Comparison of ENCODE assay signal across 40 cellular contexts in genomic region chr15:49808341-49808740, GRCh38.
"Had no signal": no experiment of that assay in that cellular context is flagged by ENCODE, and none has a peak within 500 bp of the region (broad histone marks: within the 10 kb centered on the region; RNA-seq: fewer than 3 reads in every experiment).

No MANE protein-coding gene starts in this region.

- H3K9me3 Mint-ChIP-seq: T-helper 1 cell treated with Interleukin-12 subunit alpha and Interleukin-12 subunit beta and Interleukin-4 antibody, amounts not matched to agents 30 μg/mL and 1 μg/mL, for 36 hours had no signal

- H3K36me3 Mint-ChIP-seq: activated CD4-positive, alpha-beta memory T cell treated with anti-CD3 and anti-CD28 coated beads for 36 hours; activated naive CD8-positive, alpha-beta T cell treated with anti-CD3 and anti-CD28 coated beads for 36 hours had no signal

- DNase-seq: activated CD4-positive, alpha-beta memory T cell treated with anti-CD3 and anti-CD28 coated beads for 36 hours; activated CD4-positive, alpha-beta T cell treated with anti-CD3 and anti-CD28 coated beads for 1 hour; activated CD4-positive, alpha-beta T cell treated with anti-CD3 and anti-CD28 coated beads for 36 hours; activated CD4-positive, alpha-beta T cell treated with anti-CD3 and anti-CD28 coated beads, Interleukin-2, amount 10 ng/mL, durations not matched to agents 24 days and 14 days; activated CD4-positive, alpha-beta T cell treated with anti-CD3 and anti-CD28 coated beads, Interleukin-2, amount 50 U/mL, for 1 hour; activated CD4-positive, alpha-beta T cell treated with anti-CD3 and anti-CD28 coated beads, Interleukin-2, amount 50 U/mL, for 4 hours; activated CD4-positive, CD25-positive, alpha-beta regulatory T cell; activated CD8-positive, alpha-beta memory T cell treated with anti-CD3 and anti-CD28 coated beads, Interleukin-2, amount 50 U/mL, for 4 hours; activated CD8-positive, alpha-beta T cell treated with anti-CD3 and anti-CD28 coated beads for 36 hours; activated effector memory CD4-positive, alpha-beta T cell treated with anti-CD3 and anti-CD28 coated beads, Interleukin-2, amount 50 U/mL, for 16 hours; activated gamma-delta T cell treated with Interleukin-2 at 50 U/mL for 16 hours; activated naive CD4-positive, alpha-beta T cell; activated naive CD4-positive, alpha-beta T cell treated with anti-CD3 and anti-CD28 coated beads for 36 hours; activated naive CD4-positive, alpha-beta T cell treated with anti-CD3 and anti-CD28 coated beads, Interleukin-2, amount 50 U/mL, for 16 hours; activated naive CD8-positive, alpha-beta T cell treated with anti-CD3 and anti-CD28 coated beads for 36 hours; activated T-cell treated with anti-CD3 and anti-CD28 coated beads for 4 hours; activated T-cell treated with anti-CD3 and anti-CD28 coated beads, Interleukin-2, amount 50 U/mL, for 1 hour; activated T-cell treated with anti-CD3 and anti-CD28 coated beads, Interleukin-2, amount 50 U/mL, for 4 hours; activated T-cell treated with anti-CD3 and anti-CD28 coated beads, Interleukin-2, amount 50 U/mL, for 72 hours; adrenal gland; amniotic stem cell; aorta; body of pancreas; brain microvascular endothelial cell; central memory CD4-positive, alpha-beta T cell; SW 1271; T-helper 1 cell; T-helper 2 cell; T-helper 9 cell; WERI-Rb-1 had no signal

- H3K27me3 ChIP-seq: adrenal gland, body of pancreas, brain microvascular endothelial cell, breast epithelium had no signal

- H3K4me3 Mint-ChIP-seq: activated CD4-positive, alpha-beta memory T cell treated with anti-CD3 and anti-CD28 coated beads for 36 hours; activated CD4-positive, alpha-beta T cell treated with anti-CD3 and anti-CD28 coated beads for 36 hours; activated CD4-positive, alpha-beta T cell treated with anti-CD3 and anti-CD28 coated beads, Interleukin-2, amount 10 ng/mL, durations not matched to agents 24 days and 14 days; activated CD8-positive, alpha-beta T cell treated with anti-CD3 and anti-CD28 coated beads for 36 hours; activated naive CD4-positive, alpha-beta T cell treated with anti-CD3 and anti-CD28 coated beads for 36 hours; activated naive CD8-positive, alpha-beta T cell treated with anti-CD3 and anti-CD28 coated beads for 36 hours; activated T-cell treated with anti-CD3 and anti-CD28 coated beads, Interleukin-2, amount 50 U/mL, for 4 hours; activated T-cell treated with anti-CD3 and anti-CD28 coated beads, Interleukin-2, amount 50 U/mL, for 72 hours; activated T-helper 1 cell treated with anti-CD3 and anti-CD28 coated beads, Interleukin-12 subunit alpha, Interleukin-12 subunit beta, Interleukin-2, Interleukin-4 antibody, amounts not matched to agents 30 ng/mL and 10 ng/mL and 1 ng/mL, durations not matched to agents 14 hours and 24 hours and 36 hours; activated T-helper 17 cell treated with anti-CD3 and anti-CD28 coated beads, Interleukin-2, amount 50 U/mL, for 72 hours; T-helper 1 cell treated with Interleukin-12 subunit alpha and Interleukin-12 subunit beta and Interleukin-4 antibody, amounts not matched to agents 30 μg/mL and 1 μg/mL, for 36 hours; T-helper 2 cell treated with Interferon-gamma antibody and Interleukin-4, amounts not matched to agents 5 μg/mL and 100 μg/mL, for 36 hours; WTC11 had no signal

- FAIRE-seq: astrocyte, TTC549 had no signal

- H3K4me3 ChIP-seq: adrenal gland, body of pancreas, breast epithelium had no signal

- ATAC-seq: activated CD4-positive, alpha-beta T cell treated with anti-CD3 and anti-CD28 coated beads for 36 hours; activated CD4-positive, CD25-positive, alpha-beta regulatory T cell treated with anti-CD3 and anti-CD28 coated beads, Interleukin-2, amount 50 U/mL, for 24 hours; activated CD8-positive, alpha-beta T cell treated with anti-CD3 and anti-CD28 coated beads for 36 hours; activated naive CD4-positive, alpha-beta T cell treated with anti-CD3 and anti-CD28 coated beads, Interleukin-2, amount 50 U/mL, for 72 hours; activated T-cell treated with anti-CD3 and anti-CD28 coated beads, Interleukin-2, amount 50 U/mL, for 4 hours; activated T-cell treated with anti-CD3 and anti-CD28 coated beads, Interleukin-2, amount 50 U/mL, for 72 hours; activated T-helper 17 cell treated with anti-CD3 and anti-CD28 coated beads, Interleukin-2, amount 50 U/mL, for 72 hours; body of pancreas; WTC11 had no signal

- H3K9me3 ChIP-seq: adrenal gland, body of pancreas had no signal

- H3K4me1 Mint-ChIP-seq: activated CD4-positive, alpha-beta T cell treated with anti-CD3 and anti-CD28 coated beads for 36 hours; activated CD4-positive, alpha-beta T cell treated with anti-CD3 and anti-CD28 coated beads, Interleukin-2, amount 10 ng/mL, durations not matched to agents 24 days and 14 days; activated naive CD8-positive, alpha-beta T cell treated with anti-CD3 and anti-CD28 coated beads for 36 hours; activated T-helper 17 cell treated with anti-CD3 and anti-CD28 coated beads, Interleukin-2, amount 50 U/mL, for 72 hours; WTC11 had no signal

- H3K27ac Mint-ChIP-seq: activated CD4-positive, alpha-beta memory T cell treated with anti-CD3 and anti-CD28 coated beads for 36 hours; activated CD4-positive, alpha-beta T cell treated with anti-CD3 and anti-CD28 coated beads for 36 hours; activated CD4-positive, alpha-beta T cell treated with anti-CD3 and anti-CD28 coated beads, Interleukin-2, amount 10 ng/mL, durations not matched to agents 24 days and 14 days; activated CD8-positive, alpha-beta T cell treated with anti-CD3 and anti-CD28 coated beads for 36 hours; activated naive CD4-positive, alpha-beta T cell treated with anti-CD3 and anti-CD28 coated beads for 36 hours; activated naive CD4-positive, alpha-beta T cell treated with anti-CD3 and anti-CD28 coated beads, Interleukin-2, amount 50 U/mL, for 72 hours; activated naive CD8-positive, alpha-beta T cell treated with anti-CD3 and anti-CD28 coated beads for 36 hours; activated T-cell treated with anti-CD3 and anti-CD28 coated beads, Interleukin-2, amount 50 U/mL, for 72 hours; activated T-helper 1 cell treated with anti-CD3 and anti-CD28 coated beads, Interleukin-12 subunit alpha, Interleukin-12 subunit beta, Interleukin-2, Interleukin-4 antibody, amounts not matched to agents 30 ng/mL and 10 ng/mL and 1 ng/mL, durations not matched to agents 14 hours and 24 hours and 36 hours; activated T-helper 17 cell treated with anti-CD3 and anti-CD28 coated beads, Interleukin-2, amount 50 U/mL, for 72 hours; T-helper 1 cell treated with Interleukin-12 subunit alpha and Interleukin-12 subunit beta and Interleukin-4 antibody, amounts not matched to agents 30 μg/mL and 1 μg/mL, for 36 hours; T-helper 2 cell treated with Interferon-gamma antibody and Interleukin-4, amounts not matched to agents 5 μg/mL and 100 μg/mL, for 36 hours; WTC11 had no signal

- H3K36me3 ChIP-seq: adrenal gland, brain microvascular endothelial cell, breast epithelium, WERI-Rb-1 had no signal

- H3K4me1 ChIP-seq: adrenal gland, breast epithelium had no signal

- H3K27ac ChIP-seq: adrenal gland, body of pancreas, brain microvascular endothelial cell, breast epithelium, WERI-Rb-1 had no signal
